ENCODE assay signal across 12 cellular contexts in genomic region chr11:74257934-74258553, GRCh38. TPM values are rescaled to one million over a fixed set of nuclear protein-coding genes. Genes with fewer than 3 reads are reported as not detected.
DNase-seq lines count a peak whose midpoint lies in the region; ATAC-seq and TF ChIP-seq lines count a peak whose summit lies in the region.
"Had no signal": no experiment of that assay in that cellular context is flagged by ENCODE, and none has a peak within 500 bp of the region (broad histone marks: within the 10 kb centered on the region; RNA-seq: fewer than 3 reads in every experiment).

No MANE protein-coding gene starts in this region.

- H3K9me3 ChIP-seq in thyroid gland: no peaks in the 10 kb centered on the region

- H3K9me3 Mint-ChIP-seq in stimulated activated naive B cell treated with anti-CD40 and anti-IgM and Interleukin-4, amounts not matched to agents 10 μg/mL and 1 μg/mL and 100 μg/mL, for 72 hours: no peaks in the 10 kb centered on the region
- H3K9me3 Mint-ChIP-seq: immature natural killer cell had no signal

- no peak overlapping the region for H3K4me3 Mint-ChIP-seq in stimulated activated naive B cell treated with anti-CD40 and anti-IgM and Interleukin-4, amounts not matched to agents 10 μg/mL and 1 μg/mL and 100 μg/mL, for 72 hours
- H3K4me3 Mint-ChIP-seq: immature natural killer cell had no signal

- TF ChIP-seq CTCF in cardiac fibroblast (IDR thresholded peaks at IDR 0.05; ENCODE audit: low read depth, low read length): no peak
- no peak for TF ChIP-seq CTCF in thyroid gland (IDR thresholded peaks at IDR 0.05)

- DNase-seq in DMS 273 (lab: John Stamatoyannopoulos, UW; ENCODE audit: unreplicated experiment) (peak; percentile 28), DMS 273 treated with DMSO at 0.1 percent for 48 hours (lab: John Stamatoyannopoulos, UW) (no peak), cardiac fibroblast (ENCODE audit: low read depth in 2 of 2) (peak; percentile 73 to 81), left colon (peak; percentile 17 to 28), thyroid gland (peak; percentile 82 to 86), amniotic stem cell (lab: John Stamatoyannopoulos, UW) (no peak)
- DNase-seq in stimulated activated naive B cell treated with anti-CD40 and anti-IgM and Interleukin-4, amounts not matched to agents 10 μg/mL and 1 μg/mL and 100 μg/mL, for 72 hours: no peak
- DNase-seq: effector CD8-positive, alpha-beta T cell; immature natural killer cell had no signal

- peak overlapping the region; percentile 57 to 74 (median 65) for H3K27ac ChIP-seq in thyroid gland
- H3K27ac ChIP-seq: 22Rv1, KMS-11 had no signal

- 37 to 39% methylated on average over 4 of the region's 4 CpGs for WGBS in thyroid gland, 2 donors

- peaks cover 19 to 25% of the 10 kb centered on the region in 2 donors for H3K36me3 Mint-ChIP-seq in stimulated activated naive B cell treated with anti-CD40 and anti-IgM and Interleukin-4, amounts not matched to agents 10 μg/mL and 1 μg/mL and 100 μg/mL, for 72 hours

- intact Hi-C loops in left colon (cut with DNase I, micrococcal nuclease): loop anchor here (2.0 to 10.0 kb wide), 4 partner anchors 64 to 191 kb away; no protein-coding TSS in a partner anchor
- intact Hi-C loops in thyroid gland (cut with DNase I): loop anchor here (10.0 kb wide), 2 partner anchors 127 to 317 kb away; no protein-coding TSS in a partner anchor

- no peak overlapping the region for H3K4me3 ChIP-seq in cardiac fibroblast (replicated peaks in 1 of 2; ENCODE audit: low read depth in 2 of 2, low read length in 2 of 2)
- H3K4me3 ChIP-seq in thyroid gland (replicated peaks in 1 of 3): no peak overlapping the region

- peaks cover 4 to 10% of the 10 kb centered on the region in 2 donors for H3K27me3 Mint-ChIP-seq in stimulated activated naive B cell treated with anti-CD40 and anti-IgM and Interleukin-4, amounts not matched to agents 10 μg/mL and 1 μg/mL and 100 μg/mL, for 72 hours

- no peak for TF ChIP-seq POLR2A in thyroid gland (IDR thresholded peaks at IDR 0.05)

- H3K27me3 ChIP-seq in thyroid gland: no peaks in the 10 kb centered on the region

- ATAC-seq in left colon: no peak
- ATAC-seq in stimulated activated naive B cell treated with anti-CD40 and anti-IgM and Interleukin-4, amounts not matched to agents 10 μg/mL and 1 μg/mL and 100 μg/mL, for 72 hours (replicated peaks): no peak
- no peak for ATAC-seq in GM21360 (IDR thresholded peaks at IDR 0.05; ENCODE audit: unreplicated experiment)

- peaks cover 11 to 17% of the 10 kb centered on the region in 2 donors for H3K36me3 ChIP-seq in thyroid gland

- peaks cover 16 to 31% of the 10 kb centered on the region in 2 donors for H3K4me1 ChIP-seq in thyroid gland

- H3K4me1 Mint-ChIP-seq in stimulated activated naive B cell treated with anti-CD40 and anti-IgM and Interleukin-4, amounts not matched to agents 10 μg/mL and 1 μg/mL and 100 μg/mL, for 72 hours: peaks cover 0 to 6% of the 10 kb centered on the region in 2 donors

- H3K27ac Mint-ChIP-seq in stimulated activated naive B cell treated with anti-CD40 and anti-IgM and Interleukin-4, amounts not matched to agents 10 μg/mL and 1 μg/mL and 100 μg/mL, for 72 hours: no peak overlapping the region
- H3K27ac Mint-ChIP-seq: immature natural killer cell had no signal

RNA-seq across cellular contexts. Expression of gene P4HA3, which starts 53.4 kb away (rescaled TPM):
- total RNA-seq in left colon: under 1 TPM; 0.25 to 0.27 TPM
- 1 to 10 TPM; 1.6 to 4.3 (median 2.7) TPM for total RNA-seq in thyroid gland

Comparison
In these comparisons a context has a peak if more than half of its experiments do, and no peak if none do; other contexts are left out.
1. DNase-seq: peak in DMS 273 (single experiment), cardiac fibroblast (2 of 2), left colon (2 of 2) and thyroid gland (2 of 2); none in DMS 273 treated with DMSO at 0.1 percent for 48 hours (single experiment), amniotic stem cell (single experiment) and stimulated activated naive B cell treated with anti-CD40 and anti-IgM and Interleukin-4, amounts not matched to agents 10 μg/mL and 1 μg/mL and 100 μg/mL, for 72 hours (single experiment).